Comparison of ENCODE assay signal across 9 cellular contexts in the genomic region with DNA sequence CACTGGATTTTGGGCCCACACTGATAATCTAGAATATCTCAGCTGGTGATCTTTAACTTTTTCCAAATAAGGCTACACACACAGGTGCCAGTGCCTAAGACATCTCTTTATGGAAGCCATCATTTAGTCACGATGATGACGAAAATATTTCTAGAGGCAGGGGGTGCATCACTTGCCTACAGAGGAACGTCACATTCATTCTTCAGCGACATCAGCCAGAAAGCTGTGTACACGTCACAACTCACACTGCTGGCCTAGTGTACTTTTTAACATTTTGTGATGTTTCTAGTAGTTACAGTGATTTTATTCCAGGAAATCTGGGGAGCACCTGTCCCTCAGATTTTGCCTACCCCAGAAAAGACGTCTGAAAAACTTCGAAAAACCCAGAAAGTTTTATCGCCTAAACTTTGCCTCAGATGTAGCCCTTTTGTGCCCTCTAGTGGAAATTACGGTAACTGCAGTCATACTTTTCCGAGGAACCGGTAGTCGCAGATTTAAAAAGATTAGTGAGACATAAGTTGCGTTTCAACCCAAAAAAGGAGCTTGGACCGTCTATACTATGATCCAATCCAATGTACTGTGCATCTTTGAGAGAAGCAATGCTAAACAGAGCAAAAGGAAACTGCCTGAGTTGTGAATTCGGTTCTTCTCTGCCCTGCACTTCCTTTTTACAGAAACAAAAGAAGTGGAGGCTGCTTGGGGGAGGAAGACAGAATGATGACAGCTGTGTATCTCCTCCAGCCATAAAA.
DNase-seq lines count a peak whose midpoint lies in the region; ATAC-seq and TF ChIP-seq lines count a peak whose summit lies in the region.
"Had no signal": no experiment of that assay in that cellular context is flagged by ENCODE, and none has a peak within 500 bp of the region (broad histone marks: within the 10 kb centered on the region; RNA-seq: fewer than 3 reads in every experiment).

No MANE protein-coding gene starts in this region.

- 23 to 24% methylated on average over 15 of the region's 15 CpGs for WGBS in thyroid gland, 2 donors

- peaks cover 0 to 11% (median 4%) of the 10 kb centered on the region in 4 donors for H3K4me1 Mint-ChIP-seq in CD4-positive, CD25-positive, alpha-beta regulatory T cell
- peaks cover 0 to 7% (median 5%) of the 10 kb centered on the region in 4 donors for H3K4me1 Mint-ChIP-seq in naive thymus-derived CD8-positive, alpha-beta T cell

- DNase-seq in CD4-positive, CD25-positive, alpha-beta regulatory T cell: peak; percentile 50 to 84 (median 79)
- DNase-seq in NCI-H69 (lab: John Stamatoyannopoulos, UW) (peak; percentile 75), activated T-cell treated with anti-CD3 and anti-CD28 coated beads for 24 hours (ENCODE audit: low read depth) (peak; percentile 56), fibroblast of gingiva (ENCODE audit: low read depth) (peak; percentile 43), thyroid gland (peak; percentile 45 to 48)
- DNase-seq in naive thymus-derived CD8-positive, alpha-beta T cell: peak in 9 of 10 donors; percentile 35 to 91 (median 66)

- peaks cover 0 to 2% (median 0%) of the 10 kb centered on the region in 7 donors for H3K9me3 Mint-ChIP-seq in CD4-positive, CD25-positive, alpha-beta regulatory T cell
- no peaks in the 10 kb centered on the region for H3K9me3 Mint-ChIP-seq in naive thymus-derived CD8-positive, alpha-beta T cell

- H3K36me3 Mint-ChIP-seq in CD4-positive, CD25-positive, alpha-beta regulatory T cell: no peaks in the 10 kb centered on the region
- H3K36me3 Mint-ChIP-seq in naive thymus-derived CD8-positive, alpha-beta T cell: no peaks in the 10 kb centered on the region

- H3K9me3 ChIP-seq in CD4-positive, CD25-positive, alpha-beta regulatory T cell (ENCODE audit: control insufficient read depth in 2 of 2, low read length in 2 of 2): no peaks in the 10 kb centered on the region
- no peaks in the 10 kb centered on the region for H3K9me3 ChIP-seq in thyroid gland

- intact Hi-C loops in thyroid gland (cut with DNase I): no loop called here

- TF ChIP-seq POLR2A in thyroid gland (IDR thresholded peaks at IDR 0.05): no peak

- H3K27me3 Mint-ChIP-seq in CD4-positive, CD25-positive, alpha-beta regulatory T cell: peaks cover 4% of the 10 kb centered on the region
- H3K27me3 Mint-ChIP-seq in naive thymus-derived CD8-positive, alpha-beta T cell: peaks cover 0 to 3% (median 0%) of the 10 kb centered on the region in 5 donors

- H3K27me3 ChIP-seq in CD4-positive, CD25-positive, alpha-beta regulatory T cell (ENCODE audit: control insufficient read depth, insufficient read depth, low read length): no peaks in the 10 kb centered on the region
- H3K27me3 ChIP-seq in thyroid gland: no peaks in the 10 kb centered on the region

- no peaks in the 10 kb centered on the region for H3K36me3 ChIP-seq in CD4-positive, CD25-positive, alpha-beta regulatory T cell (ENCODE audit: control insufficient read depth, insufficient read depth, low read length)
- no peaks in the 10 kb centered on the region for H3K36me3 ChIP-seq in thyroid gland

- POLR2A ChIA-PET in naive thymus-derived CD8-positive, alpha-beta T cell (lab: Charles Lee): interaction anchor here (0.7 to 1.5 kb wide), 4 partner anchors 15 to 244 kb away, joined by 3 to 8 read pairs (median 4); a partner anchor contains a TSS

- H3K4me3 Mint-ChIP-seq in CD4-positive, CD25-positive, alpha-beta regulatory T cell: peak overlapping the region; percentile 73 to 91 (median 88)
- peak overlapping the region; percentile 81 to 91 (median 86) for H3K4me3 Mint-ChIP-seq in naive thymus-derived CD8-positive, alpha-beta T cell

- peak; percentile 75 to 93 (median 87) for TF ChIP-seq CTCF in thyroid gland (IDR thresholded peaks at IDR 0.05)

- H3K27ac ChIP-seq in CD4-positive, CD25-positive, alpha-beta regulatory T cell (ENCODE audit: insufficient read depth, low read length, poor library complexity, severe bottlenecking): peak overlapping the region; percentile 61
- H3K27ac ChIP-seq in thyroid gland: peak overlapping the region; percentile 14 to 64 (median 63)
- H3K27ac ChIP-seq: epithelial cell of prostate had no signal

- H3K4me1 ChIP-seq in CD4-positive, CD25-positive, alpha-beta regulatory T cell (ENCODE audit: control insufficient read depth, insufficient read depth, low read length, poor library complexity, severe bottlenecking): no peaks in the 10 kb centered on the region
- H3K4me1 ChIP-seq in thyroid gland: peaks cover 24 to 28% of the 10 kb centered on the region in 2 donors

- H3K27ac Mint-ChIP-seq in CD4-positive, CD25-positive, alpha-beta regulatory T cell: peak overlapping the region; percentile 86 to 94 (median 88)
- H3K27ac Mint-ChIP-seq in naive thymus-derived CD8-positive, alpha-beta T cell: peak overlapping the region; percentile 17 to 98 (median 90)

- H3K4me3 ChIP-seq in CD4-positive, CD25-positive, alpha-beta regulatory T cell (ENCODE audit: low read depth, low read length): peak overlapping the region; percentile 99
- H3K4me3 ChIP-seq in thyroid gland (replicated peaks in 1 of 3): peak overlapping the region in 1 of 3 donors; percentile 3

- peak; percentile 71 for ATAC-seq in CD4-positive, CD25-positive, alpha-beta regulatory T cell (ENCODE audit: low read depth in 2 of 2)
- peak; percentile 72 for ATAC-seq in GM18907 (IDR thresholded peaks at IDR 0.05; ENCODE audit: unreplicated experiment)
- ATAC-seq in HG03354 (IDR thresholded peaks at IDR 0.05; ENCODE audit: poor library complexity, severe bottlenecking, unreplicated experiment): peak; percentile 77
- ATAC-seq in naive thymus-derived CD8-positive, alpha-beta T cell: peak; percentile 79
